In the genomic region with DNA sequence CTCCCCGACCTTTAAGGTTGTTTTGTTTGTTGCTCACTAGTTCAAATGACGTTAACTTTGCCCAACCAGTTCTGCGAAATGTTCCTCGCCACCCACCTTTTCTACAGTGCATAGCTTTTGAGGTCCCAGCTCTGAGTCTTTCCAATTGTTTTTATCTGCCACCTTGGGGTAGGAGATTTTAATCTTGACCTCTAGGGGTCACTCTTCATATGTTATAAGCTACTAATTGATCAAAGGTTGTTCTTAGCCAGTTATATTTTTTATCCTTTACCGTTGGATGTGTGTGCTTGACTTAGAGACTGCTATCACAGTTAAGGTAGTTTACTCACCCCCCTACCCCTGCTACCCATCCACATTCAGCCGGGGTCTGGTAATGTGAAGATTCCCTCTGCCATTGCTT, we compare ENCODE assay signal across 12 cellular contexts.
DNase-seq lines count a peak whose midpoint lies in the region; TF ChIP-seq lines count a peak whose summit lies in the region.
"Had no signal": no experiment of that assay in that cellular context is flagged by ENCODE, and none has a peak within 500 bp of the region (broad histone marks: within the 10 kb centered on the region; RNA-seq: fewer than 3 reads in every experiment).

No MANE protein-coding gene starts in this region.

- no peak overlapping the region for H3K4me3 ChIP-seq in epithelial cell of esophagus (ENCODE audit: low read length)
- H3K4me3 ChIP-seq: BLaER1, pancreas had no signal

- no peak overlapping the region for H3K27ac ChIP-seq in 22Rv1
- H3K27ac ChIP-seq: BLaER1, pancreas had no signal

- DNase-seq in NAMALWA (ENCODE audit: low spot score) (peak; percentile 61), epithelial cell of esophagus (ENCODE audit: low read depth) (peak; percentile 16), posterior vena cava (ENCODE audit: low spot score) (no peak), NCI-H2081 (lab: John Stamatoyannopoulos, UW) (no peak), NK-92 (lab: John Stamatoyannopoulos, UW; ENCODE audit: unreplicated experiment) (no peak)
- DNase-seq in stimulated activated CD4-positive, alpha-beta T cell treated with anti-CD3 and anti-CD28 coated beads, Interleukin-12 subunit alpha, Interleukin-12 subunit beta, amount 100 ng/mL, for 4 hours: no peak
- DNase-seq: activated T-cell treated with anti-CD3 and anti-CD28 coated beads for 4 hours, pancreas, T-helper 1 cell had no signal

- TF ChIP-seq CTCF in 22Rv1 (IDR thresholded peaks at IDR 0.05) (peak; percentile 76), GM12873 (IDR thresholded peaks at IDR 0.05; ENCODE audit: insufficient read depth, low read depth, low read length, missing control alignments) (peak; percentile 51), epithelial cell of esophagus (IDR thresholded peaks at IDR 0.05; ENCODE audit: insufficient read depth, low read depth, low read length, missing control alignments) (no peak)

- intact Hi-C loops in posterior vena cava (cut with DNase I): no loop called here

Comparison
In these comparisons a context has a peak if more than half of its experiments do, and no peak if none do; other contexts are left out.
1. DNase-seq: peak in NAMALWA (single experiment) and epithelial cell of esophagus (single experiment); none in posterior vena cava (single experiment), NCI-H2081 (0 of 2), NK-92 (single experiment) and stimulated activated CD4-positive, alpha-beta T cell treated with anti-CD3 and anti-CD28 coated beads, Interleukin-12 subunit alpha, Interleukin-12 subunit beta, amount 100 ng/mL, for 4 hours (single experiment).